In genomic region chr2:136117909-136118818, GRCh38 we compare ENCODE assay signal across 8 cellular contexts. TPM values are rescaled to one million over a fixed set of nuclear protein-coding genes. Genes with fewer than 3 reads are reported as not detected.
DNase-seq lines count a peak whose midpoint lies in the region; ATAC-seq and TF ChIP-seq lines count a peak whose summit lies in the region.

CXCR4 (minus strand) TSS chr2:136118149; CDS start chr2:136118060, 89 bp downstream.

- peak; percentile 33 for ATAC-seq in HG03066 (IDR thresholded peaks at IDR 0.05; ENCODE audit: low read depth, unreplicated experiment)
- no peak for ATAC-seq in GM18873 (IDR thresholded peaks at IDR 0.05; ENCODE audit: low FRiP score, unreplicated experiment)

- POLR2A ChIA-PET in GM10248 (lab: Yijun Ruan, JAX) = interaction anchor here (0.6 to 1.0 kb wide), 4 partner anchors 16 to 256 kb away, joined by 3 to 5 read pairs (median 3); no protein-coding TSS in a partner anchor
- POLR2A ChIA-PET in activated CD4-positive, alpha-beta memory T cell treated with anti-CD3 and anti-CD28 coated beads, Interleukin-2, amount 10 ng/mL, durations not matched to agents 7 days and 5 days (lab: Charles Lee) = interaction anchor here (0.8 to 4.6 kb wide), 27 partner anchors 14 to 264 kb away, joined by 3 to 184 read pairs (median 7); partner anchors contain the start of genes DARS1 and MCM6

- H3K27me3 Mint-ChIP-seq in activated CD4-positive, alpha-beta memory T cell treated with anti-CD3 and anti-CD28 coated beads, Interleukin-2, amount 10 ng/mL, durations not matched to agents 7 days and 5 days = peaks cover 31% of the 10 kb centered on the region
- H3K27me3 Mint-ChIP-seq in mesothelial cell of epicardium (ENCODE audit: low read depth) = peaks cover 99% of the 10 kb centered on the region

- peak; percentile 90 for DNase-seq in GM10248 (ENCODE audit: extremely low spot score)
- peak; percentile 91 for DNase-seq in NCI-H510A treated with DMSO at 0.1 percent for 48 hours (lab: John Stamatoyannopoulos, UW)
- DNase-seq in activated CD4-positive, alpha-beta memory T cell treated with anti-CD3 and anti-CD28 coated beads, Interleukin-2, amount 10 ng/mL, durations not matched to agents 7 days and 5 days = peak; percentile 90
- peak; percentile 88 for DNase-seq in effector CD8-positive, alpha-beta T cell (lab: John Stamatoyannopoulos, UW)
- DNase-seq in mesothelial cell of epicardium (ENCODE audit: low spot score in 2 of 2, unreplicated experiment in 2 of 2) = peak; percentile 50 to 69
- DNase-seq in stimulated activated CD8-positive, alpha-beta memory T cell treated with anti-CD3 and anti-CD28 coated beads, Interleukin-15, amount 100 ng/mL, for 48 hours (ENCODE audit: low read depth in 2 of 2) = peak; percentile 70 to 79

- H3K9me3 Mint-ChIP-seq in activated CD4-positive, alpha-beta memory T cell treated with anti-CD3 and anti-CD28 coated beads, Interleukin-2, amount 10 ng/mL, durations not matched to agents 7 days and 5 days = no peaks in the 10 kb centered on the region
- no peaks in the 10 kb centered on the region for H3K9me3 Mint-ChIP-seq in mesothelial cell of epicardium

- CTCF ChIA-PET in GM10248 (lab: Yijun Ruan, JAX) = interaction anchor here (0.9 to 2.1 kb wide), 5 partner anchors 8 to 161 kb away, joined by 3 to 4 read pairs (median 4); no protein-coding TSS in a partner anchor
- CTCF ChIA-PET in activated CD4-positive, alpha-beta memory T cell treated with anti-CD3 and anti-CD28 coated beads, Interleukin-2, amount 10 ng/mL, durations not matched to agents 7 days and 5 days (lab: Charles Lee) = interaction anchor here (0.8 to 2.5 kb wide), 5 partner anchors 16 to 204 kb away, joined by 3 to 6 read pairs (median 3); no protein-coding TSS in a partner anchor

- TF ChIP-seq CTCF in GM10248 (IDR thresholded peaks at IDR 0.05; ENCODE audit: control extremely low read depth, extremely low read depth, low read depth, missing control alignments) (no peak), mesothelial cell of epicardium (IDR thresholded peaks at IDR 0.05; ENCODE audit: unreplicated experiment) (no peak)

- H3K36me3 Mint-ChIP-seq in activated CD4-positive, alpha-beta memory T cell treated with anti-CD3 and anti-CD28 coated beads, Interleukin-2, amount 10 ng/mL, durations not matched to agents 7 days and 5 days (ENCODE audit: low read depth) = peaks cover 42% of the 10 kb centered on the region
- no peaks in the 10 kb centered on the region for H3K36me3 Mint-ChIP-seq in mesothelial cell of epicardium

- peak within 1 kb of the TSS; percentile 98 for H3K4me3 Mint-ChIP-seq in activated CD4-positive, alpha-beta memory T cell treated with anti-CD3 and anti-CD28 coated beads, Interleukin-2, amount 10 ng/mL, durations not matched to agents 7 days and 5 days
- peak within 1 kb of the TSS; percentile 79 for H3K4me3 Mint-ChIP-seq in mesothelial cell of epicardium

- H3K27ac Mint-ChIP-seq in activated CD4-positive, alpha-beta memory T cell treated with anti-CD3 and anti-CD28 coated beads, Interleukin-2, amount 10 ng/mL, durations not matched to agents 7 days and 5 days = peak within 1 kb of the TSS; percentile 97
- H3K27ac Mint-ChIP-seq in mesothelial cell of epicardium = no peak within 1 kb of the TSS

- peaks cover 43% of the 10 kb centered on the region for H3K4me1 Mint-ChIP-seq in activated CD4-positive, alpha-beta memory T cell treated with anti-CD3 and anti-CD28 coated beads, Interleukin-2, amount 10 ng/mL, durations not matched to agents 7 days and 5 days
- peaks cover 25% of the 10 kb centered on the region for H3K4me1 Mint-ChIP-seq in mesothelial cell of epicardium

RNA-seq across cellular contexts. Expression of gene CXCR4, which starts in this region (rescaled TPM):
- 100 to 1,000 TPM; 202 to 212 TPM for total RNA-seq in activated CD4-positive, alpha-beta memory T cell treated with anti-CD3 and anti-CD28 coated beads, Interleukin-2, amount 10 ng/mL, durations not matched to agents 7 days and 5 days
- total RNA-seq in mesothelial cell of epicardium = 1.5 to 2.1 TPM (median 1.8 TPM) in 3 replicates

Comparison
In these comparisons a context has a peak if more than half of its experiments do, and no peak if none do; other contexts are left out.
1. RNA of gene CXCR4 (total RNA-seq): 202 to 212 TPM in activated CD4-positive, alpha-beta memory T cell treated with anti-CD3 and anti-CD28 coated beads, Interleukin-2, amount 10 ng/mL, durations not matched to agents 7 days and 5 days; 1.5 to 2.1 TPM in mesothelial cell of epicardium; every median in the first group is over 10 times any median in the second.
2. Peak in every context shown above with its lines, with median percentiles within 50 percentile points of each other: DNase-seq.